Comparison of ENCODE assay signal across 1 cellular context in the genomic region with DNA sequence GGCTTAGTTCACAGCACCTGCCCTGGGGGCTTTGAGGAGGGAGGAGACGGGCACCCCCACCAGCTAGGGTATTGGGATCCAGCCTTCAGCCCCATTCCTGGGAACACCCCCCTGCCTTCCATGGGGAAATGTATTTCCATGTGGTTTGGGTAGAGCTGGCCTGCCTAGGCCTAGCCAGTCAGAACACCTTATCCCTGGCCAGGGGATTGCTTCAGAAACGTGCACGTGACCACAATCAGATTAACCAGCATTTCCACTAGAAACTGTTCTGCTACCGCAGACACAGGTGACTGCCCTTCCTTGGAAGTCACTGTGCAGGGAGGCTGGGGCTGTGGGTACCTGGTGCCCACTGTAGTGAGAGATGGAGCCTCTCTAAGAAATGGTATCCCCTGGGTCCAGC.
TF ChIP-seq lines count a peak whose summit lies in the region.

No MANE protein-coding gene starts in this region.

TF ChIP-seq in IMR-90, 13 proteins besides CTCF, POLR2A, EP300 and RAD21 (continued from another document):
- TF ChIP-seq MXI1 (IDR thresholded peaks at IDR 0.05; ENCODE audit: borderline replicate concordance, low read depth, low read length): no peak
- TF ChIP-seq NFE2L2 (IDR thresholded peaks at IDR 0.05; ENCODE audit: low read depth, low read length): no peak
- TF ChIP-seq, protein P1, sequence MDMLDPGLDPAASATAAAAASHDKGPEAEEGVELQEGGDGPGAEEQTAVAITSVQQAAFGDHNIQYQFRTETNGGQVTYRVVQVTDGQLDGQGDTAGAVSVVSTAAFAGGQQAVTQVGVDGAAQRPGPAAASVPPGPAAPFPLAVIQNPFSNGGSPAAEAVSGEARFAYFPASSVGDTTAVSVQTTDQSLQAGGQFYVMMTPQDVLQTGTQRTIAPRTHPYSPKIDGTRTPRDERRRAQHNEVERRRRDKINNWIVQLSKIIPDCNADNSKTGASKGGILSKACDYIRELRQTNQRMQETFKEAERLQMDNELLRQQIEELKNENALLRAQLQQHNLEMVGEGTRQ (IDR thresholded peaks at IDR 0.05; ENCODE audit: low read depth, low read length): no peak
- no peak for TF ChIP-seq MAZ (IDR thresholded peaks at IDR 0.05; ENCODE audit: borderline replicate concordance, low read depth, low read length)
- TF ChIP-seq CHD1 (IDR thresholded peaks at IDR 0.05; ENCODE audit: low read depth, low read length): no peak
- TF ChIP-seq, protein P2, sequence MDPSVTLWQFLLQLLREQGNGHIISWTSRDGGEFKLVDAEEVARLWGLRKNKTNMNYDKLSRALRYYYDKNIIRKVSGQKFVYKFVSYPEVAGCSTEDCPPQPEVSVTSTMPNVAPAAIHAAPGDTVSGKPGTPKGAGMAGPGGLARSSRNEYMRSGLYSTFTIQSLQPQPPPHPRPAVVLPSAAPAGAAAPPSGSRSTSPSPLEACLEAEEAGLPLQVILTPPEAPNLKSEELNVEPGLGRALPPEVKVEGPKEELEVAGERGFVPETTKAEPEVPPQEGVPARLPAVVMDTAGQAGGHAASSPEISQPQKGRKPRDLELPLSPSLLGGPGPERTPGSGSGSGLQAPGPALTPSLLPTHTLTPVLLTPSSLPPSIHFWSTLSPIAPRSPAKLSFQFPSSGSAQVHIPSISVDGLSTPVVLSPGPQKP (IDR thresholded peaks at IDR 0.05; ENCODE audit: borderline replicate concordance, low read depth, low read length): no peak
- TF ChIP-seq MAFK (IDR thresholded peaks at IDR 0.05; ENCODE audit: low read depth, low read length): no peak
- TF ChIP-seq RCOR1 (IDR thresholded peaks at IDR 0.05; ENCODE audit: insufficient replicate concordance, low read length): no peak
- no peak for TF ChIP-seq FOS (IDR thresholded peaks at IDR 0.05; ENCODE audit: low read depth, low read length)
